Comparison of ENCODE assay signal across 1 cellular context in the genomic region with DNA sequence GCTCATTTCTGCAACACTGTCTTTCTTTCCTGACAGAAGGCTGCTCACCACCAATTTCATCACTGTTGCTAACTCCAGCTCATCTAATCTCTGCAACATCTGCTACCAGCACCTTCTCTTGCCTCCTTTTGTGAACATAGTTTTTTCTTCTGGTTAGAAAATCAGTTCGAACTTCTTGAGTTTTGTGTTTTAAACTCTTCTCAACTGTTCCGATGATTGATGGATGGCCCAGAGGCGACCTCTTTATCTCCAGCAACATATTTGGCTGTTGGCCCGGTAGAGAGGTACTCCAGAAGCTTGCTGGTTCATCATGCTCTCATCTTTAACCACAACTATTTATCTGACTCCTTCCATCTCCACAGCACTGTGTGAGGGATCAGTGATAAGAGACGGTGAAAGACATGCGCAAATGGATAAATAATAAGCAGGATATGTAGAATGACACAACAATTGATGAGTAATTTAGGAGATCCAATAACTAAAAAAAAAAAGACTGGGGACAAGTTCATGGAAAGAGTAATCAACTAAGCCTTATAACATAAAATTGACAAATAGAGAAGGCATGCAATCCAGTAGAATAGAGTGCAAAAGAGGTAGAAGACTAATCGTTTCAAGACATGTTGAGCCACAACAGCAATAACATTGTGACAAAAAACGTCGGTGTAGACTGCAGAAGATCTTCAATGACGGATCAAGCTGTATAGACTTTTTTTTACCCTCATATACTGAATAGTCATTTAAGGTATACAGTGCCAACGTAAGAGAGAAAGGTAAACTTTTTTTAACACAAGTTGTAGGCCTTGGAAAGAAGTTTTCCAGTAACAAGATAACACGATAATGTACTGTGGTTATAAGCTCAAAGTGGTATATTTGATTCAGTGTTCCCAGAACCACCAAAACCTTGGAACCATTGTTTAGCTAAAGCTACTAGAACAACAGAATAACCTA.
TF ChIP-seq lines count a peak whose summit lies in the region.

No MANE protein-coding gene starts in this region.

TF ChIP-seq in K562, 482 proteins besides CTCF, POLR2A, EP300 and RAD21 (continued from another document and continues in another):
- TF ChIP-seq CREBBP (IDR thresholded peaks at IDR 0.05; ENCODE audit: low read depth, low read length) (no peak), ZNF445 (CRISPR knock-in tag; IDR thresholded peaks at IDR 0.05; ENCODE audit: low read depth) (peak; percentile 70; the same call in 1 of the 2 replicates), TEAD4 (IDR thresholded peaks at IDR 0.05; ENCODE audit: low read length) (peak; percentile 100), TEAD4 (CRISPR knock-in tag; IDR thresholded peaks at IDR 0.05; ENCODE audit: borderline replicate concordance) (no peak), L3MBTL2 (IDR thresholded peaks at IDR 0.05) (peak; percentile 19; the same call in 1 of the 2 replicates), NCOA4 (IDR thresholded peaks at IDR 0.05; ENCODE audit: partially characterized antibody) (peak; percentile 73), SAFB (IDR thresholded peaks at IDR 0.05; ENCODE audit: borderline replicate concordance, low read depth, low read length) (no peak), ESRRA (IDR thresholded peaks at IDR 0.05; ENCODE audit: borderline replicate concordance, low read depth) (peak; percentile 98; the same call in 1 of the 2 replicates), TBL1XR1 (IDR thresholded peaks at IDR 0.05; ENCODE audit: low read length in 2 of 2) (peak; percentile 91 to 97), KHSRP (IDR thresholded peaks at IDR 0.05) (peak; percentile 97), ARID1B (IDR thresholded peaks at IDR 0.05) (peak; percentile 100), C11orf30 (IDR thresholded peaks at IDR 0.05; ENCODE audit: low read depth) (peak; percentile 64), ZC3H11A (IDR thresholded peaks at IDR 0.05; ENCODE audit: low read depth, low read length) (peak; percentile 90), STAT5B (CRISPR knock-in tag; IDR thresholded peaks at IDR 0.05) (no peak), ZNF124 (CRISPR knock-in tag; IDR thresholded peaks at IDR 0.05) (no peak), ASH1L (IDR thresholded peaks at IDR 0.05; ENCODE audit: borderline replicate concordance, low read depth, partially characterized antibody) (peak; percentile 8), TRIM24 (IDR thresholded peaks at IDR 0.05) (peak; percentile 98), CBX2 (IDR thresholded peaks at IDR 0.05; ENCODE audit: insufficient read depth, low read length, poor library complexity, severe bottlenecking) (no peak), CHD4 (IDR thresholded peaks at IDR 0.05; ENCODE audit: insufficient read depth, insufficient replicate concordance, low read depth, low read length, poor library complexity, severe bottlenecking) (peak; percentile 30), ZNF311 (CRISPR knock-in tag; IDR thresholded peaks at IDR 0.05) (peak; percentile 41), KDM4B (IDR thresholded peaks at IDR 0.05; ENCODE audit: borderline replicate concordance in 2 of 2, low read depth in 1 of 2) (0 out of 4 replicates have a peak, but pooled peaks of 1 of the 2 experiments have one; percentile 36), TGIF2 (CRISPR knock-in tag; IDR thresholded peaks at IDR 0.05) (no peak), ZNF79 (CRISPR knock-in tag; IDR thresholded peaks at IDR 0.05; ENCODE audit: low read depth) (no peak; the same call in 1 of the 2 replicates), SREBF2 (CRISPR knock-in tag; IDR thresholded peaks at IDR 0.05) (no peak), RCOR1 (IDR thresholded peaks at IDR 0.05; ENCODE audit: borderline replicate concordance in 1 of 2, low read depth in 2 of 2, low read length in 2 of 2) (peak; percentile 97 to 99), POLR2H (tag; IDR thresholded peaks at IDR 0.05; ENCODE audit: low read depth) (peak; percentile 86; the same call in 1 of the 2 replicates), GTF2F1 (IDR thresholded peaks at IDR 0.05; ENCODE audit: low read depth, low read length) (peak; percentile 63; the same call in 1 of the 2 replicates), XRCC5 (IDR thresholded peaks at IDR 0.05; ENCODE audit: low read depth, low read length) (no peak), ILK (tag; IDR thresholded peaks at IDR 0.05; ENCODE audit: borderline replicate concordance, low read depth) (no peak), ZEB2 (IDR thresholded peaks at IDR 0.05) (peak; percentile 97), ZNF354B (CRISPR knock-in tag; IDR thresholded peaks at IDR 0.05) (no peak), TEAD2 (tag; IDR thresholded peaks at IDR 0.05) (peak; percentile 42; the same call in 1 of the 2 replicates), BRD4 (IDR thresholded peaks at IDR 0.05) (peak; percentile 98)
- TF ChIP-seq, protein P1, sequence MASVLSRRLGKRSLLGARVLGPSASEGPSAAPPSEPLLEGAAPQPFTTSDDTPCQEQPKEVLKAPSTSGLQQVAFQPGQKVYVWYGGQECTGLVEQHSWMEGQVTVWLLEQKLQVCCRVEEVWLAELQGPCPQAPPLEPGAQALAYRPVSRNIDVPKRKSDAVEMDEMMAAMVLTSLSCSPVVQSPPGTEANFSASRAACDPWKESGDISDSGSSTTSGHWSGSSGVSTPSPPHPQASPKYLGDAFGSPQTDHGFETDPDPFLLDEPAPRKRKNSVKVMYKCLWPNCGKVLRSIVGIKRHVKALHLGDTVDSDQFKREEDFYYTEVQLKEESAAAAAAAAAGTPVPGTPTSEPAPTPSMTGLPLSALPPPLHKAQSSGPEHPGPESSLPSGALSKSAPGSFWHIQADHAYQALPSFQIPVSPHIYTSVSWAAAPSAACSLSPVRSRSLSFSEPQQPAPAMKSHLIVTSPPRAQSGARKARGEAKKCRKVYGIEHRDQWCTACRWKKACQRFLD (CRISPR knock-in tag; IDR thresholded peaks at IDR 0.05): peak; percentile 92
- TF ChIP-seq, protein P2, sequence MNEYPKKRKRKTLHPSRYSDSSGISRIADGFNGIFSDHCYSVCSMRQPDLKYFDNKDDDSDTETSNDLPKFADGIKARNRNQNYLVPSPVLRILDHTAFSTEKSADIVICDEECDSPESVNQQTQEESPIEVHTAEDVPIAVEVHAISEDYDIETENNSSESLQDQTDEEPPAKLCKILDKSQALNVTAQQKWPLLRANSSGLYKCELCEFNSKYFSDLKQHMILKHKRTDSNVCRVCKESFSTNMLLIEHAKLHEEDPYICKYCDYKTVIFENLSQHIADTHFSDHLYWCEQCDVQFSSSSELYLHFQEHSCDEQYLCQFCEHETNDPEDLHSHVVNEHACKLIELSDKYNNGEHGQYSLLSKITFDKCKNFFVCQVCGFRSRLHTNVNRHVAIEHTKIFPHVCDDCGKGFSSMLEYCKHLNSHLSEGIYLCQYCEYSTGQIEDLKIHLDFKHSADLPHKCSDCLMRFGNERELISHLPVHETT (CRISPR knock-in tag; conservative IDR thresholded peaks at IDR 0.05 in 1 of 2, IDR thresholded peaks at IDR 0.05 in 1 of 2): peak in 1 of 2 experiments; percentile 94; a peak in 2 of 4 replicates
- TF ChIP-seq, protein P3, sequence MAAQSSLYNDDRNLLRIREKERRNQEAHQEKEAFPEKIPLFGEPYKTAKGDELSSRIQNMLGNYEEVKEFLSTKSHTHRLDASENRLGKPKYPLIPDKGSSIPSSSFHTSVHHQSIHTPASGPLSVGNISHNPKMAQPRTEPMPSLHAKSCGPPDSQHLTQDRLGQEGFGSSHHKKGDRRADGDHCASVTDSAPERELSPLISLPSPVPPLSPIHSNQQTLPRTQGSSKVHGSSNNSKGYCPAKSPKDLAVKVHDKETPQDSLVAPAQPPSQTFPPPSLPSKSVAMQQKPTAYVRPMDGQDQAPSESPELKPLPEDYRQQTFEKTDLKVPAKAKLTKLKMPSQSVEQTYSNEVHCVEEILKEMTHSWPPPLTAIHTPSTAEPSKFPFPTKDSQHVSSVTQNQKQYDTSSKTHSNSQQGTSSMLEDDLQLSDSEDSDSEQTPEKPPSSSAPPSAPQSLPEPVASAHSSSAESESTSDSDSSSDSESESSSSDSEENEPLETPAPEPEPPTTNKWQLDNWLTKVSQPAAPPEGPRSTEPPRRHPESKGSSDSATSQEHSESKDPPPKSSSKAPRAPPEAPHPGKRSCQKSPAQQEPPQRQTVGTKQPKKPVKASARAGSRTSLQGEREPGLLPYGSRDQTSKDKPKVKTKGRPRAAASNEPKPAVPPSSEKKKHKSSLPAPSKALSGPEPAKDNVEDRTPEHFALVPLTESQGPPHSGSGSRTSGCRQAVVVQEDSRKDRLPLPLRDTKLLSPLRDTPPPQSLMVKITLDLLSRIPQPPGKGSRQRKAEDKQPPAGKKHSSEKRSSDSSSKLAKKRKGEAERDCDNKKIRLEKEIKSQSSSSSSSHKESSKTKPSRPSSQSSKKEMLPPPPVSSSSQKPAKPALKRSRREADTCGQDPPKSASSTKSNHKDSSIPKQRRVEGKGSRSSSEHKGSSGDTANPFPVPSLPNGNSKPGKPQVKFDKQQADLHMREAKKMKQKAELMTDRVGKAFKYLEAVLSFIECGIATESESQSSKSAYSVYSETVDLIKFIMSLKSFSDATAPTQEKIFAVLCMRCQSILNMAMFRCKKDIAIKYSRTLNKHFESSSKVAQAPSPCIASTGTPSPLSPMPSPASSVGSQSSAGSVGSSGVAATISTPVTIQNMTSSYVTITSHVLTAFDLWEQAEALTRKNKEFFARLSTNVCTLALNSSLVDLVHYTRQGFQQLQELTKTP (IDR thresholded peaks at IDR 0.05; ENCODE audit: low read depth in 1 of 2, partially characterized antibody in 2 of 2): peak; percentile 88 to 98
- TF ChIP-seq, protein P4, sequence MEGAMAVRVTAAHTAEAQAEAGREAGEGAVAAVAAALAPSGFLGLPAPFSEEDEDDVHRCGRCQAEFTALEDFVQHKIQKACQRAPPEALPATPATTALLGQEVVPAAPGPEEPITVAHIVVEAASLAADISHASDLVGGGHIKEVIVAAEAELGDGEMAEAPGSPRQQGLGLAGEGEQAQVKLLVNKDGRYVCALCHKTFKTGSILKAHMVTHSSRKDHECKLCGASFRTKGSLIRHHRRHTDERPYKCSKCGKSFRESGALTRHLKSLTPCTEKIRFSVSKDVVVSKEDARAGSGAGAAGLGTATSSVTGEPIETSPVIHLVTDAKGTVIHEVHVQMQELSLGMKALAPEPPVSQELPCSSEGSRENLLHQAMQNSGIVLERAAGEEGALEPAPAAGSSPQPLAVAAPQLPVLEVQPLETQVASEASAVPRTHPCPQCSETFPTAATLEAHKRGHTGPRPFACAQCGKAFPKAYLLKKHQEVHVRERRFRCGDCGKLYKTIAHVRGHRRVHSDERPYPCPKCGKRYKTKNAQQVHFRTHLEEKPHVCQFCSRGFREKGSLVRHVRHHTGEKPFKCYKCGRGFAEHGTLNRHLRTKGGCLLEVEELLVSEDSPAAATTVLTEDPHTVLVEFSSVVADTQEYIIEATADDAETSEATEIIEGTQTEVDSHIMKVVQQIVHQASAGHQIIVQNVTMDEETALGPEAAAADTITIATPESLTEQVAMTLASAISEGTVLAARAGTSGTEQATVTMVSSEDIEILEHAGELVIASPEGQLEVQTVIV (CRISPR knock-in tag; IDR thresholded peaks at IDR 0.05; ENCODE audit: borderline replicate concordance): peak; percentile 37; the same call in 1 of the 2 replicates
- TF ChIP-seq, protein P5, sequence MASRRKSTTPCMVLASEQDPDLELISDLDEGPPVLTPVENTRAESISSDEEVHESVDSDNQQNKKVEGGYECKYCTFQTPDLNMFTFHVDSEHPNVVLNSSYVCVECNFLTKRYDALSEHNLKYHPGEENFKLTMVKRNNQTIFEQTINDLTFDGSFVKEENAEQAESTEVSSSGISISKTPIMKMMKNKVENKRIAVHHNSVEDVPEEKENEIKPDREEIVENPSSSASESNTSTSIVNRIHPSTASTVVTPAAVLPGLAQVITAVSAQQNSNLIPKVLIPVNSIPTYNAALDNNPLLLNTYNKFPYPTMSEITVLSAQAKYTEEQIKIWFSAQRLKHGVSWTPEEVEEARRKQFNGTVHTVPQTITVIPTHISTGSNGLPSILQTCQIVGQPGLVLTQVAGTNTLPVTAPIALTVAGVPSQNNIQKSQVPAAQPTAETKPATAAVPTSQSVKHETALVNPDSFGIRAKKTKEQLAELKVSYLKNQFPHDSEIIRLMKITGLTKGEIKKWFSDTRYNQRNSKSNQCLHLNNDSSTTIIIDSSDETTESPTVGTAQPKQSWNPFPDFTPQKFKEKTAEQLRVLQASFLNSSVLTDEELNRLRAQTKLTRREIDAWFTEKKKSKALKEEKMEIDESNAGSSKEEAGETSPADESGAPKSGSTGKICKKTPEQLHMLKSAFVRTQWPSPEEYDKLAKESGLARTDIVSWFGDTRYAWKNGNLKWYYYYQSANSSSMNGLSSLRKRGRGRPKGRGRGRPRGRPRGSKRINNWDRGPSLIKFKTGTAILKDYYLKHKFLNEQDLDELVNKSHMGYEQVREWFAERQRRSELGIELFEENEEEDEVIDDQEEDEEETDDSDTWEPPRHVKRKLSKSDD (conservative IDR thresholded peaks at IDR 0.05; ENCODE audit: low read length): no peak
- TF ChIP-seq, protein P6, sequence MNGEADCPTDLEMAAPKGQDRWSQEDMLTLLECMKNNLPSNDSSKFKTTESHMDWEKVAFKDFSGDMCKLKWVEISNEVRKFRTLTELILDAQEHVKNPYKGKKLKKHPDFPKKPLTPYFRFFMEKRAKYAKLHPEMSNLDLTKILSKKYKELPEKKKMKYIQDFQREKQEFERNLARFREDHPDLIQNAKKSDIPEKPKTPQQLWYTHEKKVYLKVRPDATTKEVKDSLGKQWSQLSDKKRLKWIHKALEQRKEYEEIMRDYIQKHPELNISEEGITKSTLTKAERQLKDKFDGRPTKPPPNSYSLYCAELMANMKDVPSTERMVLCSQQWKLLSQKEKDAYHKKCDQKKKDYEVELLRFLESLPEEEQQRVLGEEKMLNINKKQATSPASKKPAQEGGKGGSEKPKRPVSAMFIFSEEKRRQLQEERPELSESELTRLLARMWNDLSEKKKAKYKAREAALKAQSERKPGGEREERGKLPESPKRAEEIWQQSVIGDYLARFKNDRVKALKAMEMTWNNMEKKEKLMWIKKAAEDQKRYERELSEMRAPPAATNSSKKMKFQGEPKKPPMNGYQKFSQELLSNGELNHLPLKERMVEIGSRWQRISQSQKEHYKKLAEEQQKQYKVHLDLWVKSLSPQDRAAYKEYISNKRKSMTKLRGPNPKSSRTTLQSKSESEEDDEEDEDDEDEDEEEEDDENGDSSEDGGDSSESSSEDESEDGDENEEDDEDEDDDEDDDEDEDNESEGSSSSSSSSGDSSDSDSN (IDR thresholded peaks at IDR 0.05; ENCODE audit: borderline replicate concordance in 1 of 2, low read depth in 2 of 2, low read length in 2 of 2): no peak
- TF ChIP-seq, protein P7, sequence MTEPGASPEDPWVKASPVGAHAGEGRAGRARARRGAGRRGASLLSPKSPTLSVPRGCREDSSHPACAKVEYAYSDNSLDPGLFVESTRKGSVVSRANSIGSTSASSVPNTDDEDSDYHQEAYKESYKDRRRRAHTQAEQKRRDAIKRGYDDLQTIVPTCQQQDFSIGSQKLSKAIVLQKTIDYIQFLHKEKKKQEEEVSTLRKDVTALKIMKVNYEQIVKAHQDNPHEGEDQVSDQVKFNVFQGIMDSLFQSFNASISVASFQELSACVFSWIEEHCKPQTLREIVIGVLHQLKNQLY (CRISPR knock-in tag; conservative IDR thresholded peaks at IDR 0.05): no peak
- TF ChIP-seq, protein P8, sequence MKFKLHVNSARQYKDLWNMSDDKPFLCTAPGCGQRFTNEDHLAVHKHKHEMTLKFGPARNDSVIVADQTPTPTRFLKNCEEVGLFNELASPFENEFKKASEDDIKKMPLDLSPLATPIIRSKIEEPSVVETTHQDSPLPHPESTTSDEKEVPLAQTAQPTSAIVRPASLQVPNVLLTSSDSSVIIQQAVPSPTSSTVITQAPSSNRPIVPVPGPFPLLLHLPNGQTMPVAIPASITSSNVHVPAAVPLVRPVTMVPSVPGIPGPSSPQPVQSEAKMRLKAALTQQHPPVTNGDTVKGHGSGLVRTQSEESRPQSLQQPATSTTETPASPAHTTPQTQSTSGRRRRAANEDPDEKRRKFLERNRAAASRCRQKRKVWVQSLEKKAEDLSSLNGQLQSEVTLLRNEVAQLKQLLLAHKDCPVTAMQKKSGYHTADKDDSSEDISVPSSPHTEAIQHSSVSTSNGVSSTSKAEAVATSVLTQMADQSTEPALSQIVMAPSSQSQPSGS (CRISPR knock-in tag; IDR thresholded peaks at IDR 0.05): no peak
